Comparison of ENCODE assay signal across 21 cellular contexts in the genomic region with DNA sequence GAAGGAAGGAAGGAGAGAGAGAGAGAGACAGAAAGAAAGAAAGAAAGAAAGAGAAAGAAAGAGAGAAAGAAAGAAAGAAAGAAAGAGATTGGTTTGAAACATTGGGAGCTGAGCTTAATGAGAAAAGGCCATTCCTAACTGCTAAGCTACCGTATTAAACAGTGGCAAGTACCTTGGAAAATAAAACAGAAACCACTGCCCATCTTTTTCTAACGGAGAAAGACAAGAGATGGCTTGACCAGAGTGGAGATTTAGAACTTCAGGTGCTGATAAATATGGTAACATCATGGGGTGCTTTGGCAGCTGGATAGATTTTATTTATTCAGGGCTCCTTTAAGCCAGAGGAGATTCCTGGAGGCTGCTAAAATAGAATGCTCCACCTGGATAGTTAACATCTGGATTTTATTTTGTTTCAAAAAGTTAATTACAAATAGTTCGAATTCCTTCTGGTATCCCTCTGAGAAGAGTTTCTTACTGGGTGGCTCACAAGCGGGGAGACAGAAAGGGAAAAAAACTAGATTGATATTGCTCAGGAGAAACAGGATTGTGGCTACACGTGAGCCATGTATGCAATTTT. TPM values are rescaled to one million over a fixed set of nuclear protein-coding genes. Genes with fewer than 3 reads are reported as not detected.
DNase-seq lines count a peak whose midpoint lies in the region; FAIRE-seq and TF ChIP-seq lines count a peak whose summit lies in the region.
"Had no signal": no experiment of that assay in that cellular context is flagged by ENCODE, and none has a peak within 500 bp of the region (broad histone marks: within the 10 kb centered on the region; RNA-seq: fewer than 3 reads in every experiment).

No MANE protein-coding gene starts in this region.

- H2BK15ac ChIP-seq in H1 (ENCODE audit: low read length) = no peak overlapping the region

- H3K9ac ChIP-seq in H1 (replicated peaks in 1 of 4; ENCODE audit: extremely low read depth in 1 of 4, low read depth in 3 of 4, low read length in 3 of 4) (no peak overlapping the region), subcutaneous abdominal adipose tissue (ENCODE audit: low read length in 5 of 5) (peak overlapping the region in 1 of 5 donors; percentile 7), SK-N-SH (no peak overlapping the region), kidney (ENCODE audit: low read length in 2 of 2) (no peak overlapping the region)
- H3K9ac ChIP-seq: BLaER1 had no signal

- no peak for TF ChIP-seq POLR2A in H1 (IDR thresholded peaks at IDR 0.05; ENCODE audit: control extremely low read depth in 1 of 2, low read depth in 2 of 2, low read length in 2 of 2)

- no peaks in the 10 kb centered on the region for H3K23me2 ChIP-seq in H1 (ENCODE audit: low read depth, low read length)

- TF ChIP-seq CTCF in AG10803 (conservative IDR thresholded peaks at IDR 0.05; ENCODE audit: low read length) = no peak
- TF ChIP-seq CTCF in HFFc6 (IDR thresholded peaks at IDR 0.05) = no peak
- no peak for TF ChIP-seq CTCF in H1 (IDR thresholded peaks at IDR 0.05; ENCODE audit: control extremely low read depth in 1 of 3, insufficient read depth in 1 of 3, low read depth in 1 of 3, low read length in 3 of 3)
- TF ChIP-seq CTCF in SK-N-SH (IDR thresholded peaks at IDR 0.05) = no peak
- TF ChIP-seq CTCF in kidney (IDR thresholded peaks at IDR 0.05; ENCODE audit: borderline replicate concordance, extremely low read depth, insufficient read depth) = no peak

- intact Hi-C loops in kidney (cut with DNase I) = no loop called here

- no peaks in the 10 kb centered on the region for H3F3A ChIP-seq in SK-N-SH (replicated peaks; ENCODE audit: insufficient read depth)

- H4K8ac ChIP-seq in H1 (ENCODE audit: extremely low read depth, insufficient read depth, low read length) = no peak overlapping the region

- H3K4me2 ChIP-seq in H1 (ENCODE audit: insufficient read depth in 1 of 2, low read depth in 2 of 2, low read length in 2 of 2) = no peak overlapping the region
- H3K4me2 ChIP-seq in SK-N-SH = no peak overlapping the region
- H3K4me2 ChIP-seq: A549, BLaER1 had no signal

- peaks cover 68% of the 10 kb centered on the region for H3K4me1 Mint-ChIP-seq in HFFc6 (ENCODE audit: low read depth)

- H4K20me1 ChIP-seq in H1 (replicated peaks in 1 of 2; ENCODE audit: control insufficient read depth in 1 of 2, insufficient read depth in 2 of 2, low read length in 2 of 2) = peaks cover 1 to 8% of the 10 kb centered on the region in 2 experiments
- H4K20me1 ChIP-seq in SK-N-SH (ENCODE audit: insufficient read depth) = no peaks in the 10 kb centered on the region
- H4K20me1 ChIP-seq: BLaER1 had no signal

- H3K27me3 Mint-ChIP-seq in HFFc6 (ENCODE audit: insufficient read depth) = peaks cover 6% of the 10 kb centered on the region

- H3K27me3 ChIP-seq in H1 (replicated peaks in 1 of 4; ENCODE audit: control insufficient read depth in 3 of 4, extremely low read depth in 1 of 4, insufficient read depth in 3 of 4, low read length in 3 of 4) (no peaks in the 10 kb centered on the region; a peak in 1 of 7 replicates), subcutaneous abdominal adipose tissue (ENCODE audit: control insufficient read depth in 5 of 5, insufficient read depth in 4 of 5, low read length in 5 of 5) (no peaks in the 10 kb centered on the region), SK-N-SH (ENCODE audit: insufficient read depth) (no peaks in the 10 kb centered on the region)
- H3K27me3 ChIP-seq: BLaER1, Peyer's patch had no signal

- 0 out of 2 replicates have a peak overlapping the region, but pooled peaks have one; percentile 23 for H3K4me3 Mint-ChIP-seq in HFFc6
- H3K4me3 Mint-ChIP-seq: CD4-positive, alpha-beta T cell had no signal

- no peak overlapping the region for H4K5ac ChIP-seq in H1 (ENCODE audit: insufficient read length, low read depth, low read length)

- peaks cover 22% of the 10 kb centered on the region for H3K36me3 Mint-ChIP-seq in HFFc6 (ENCODE audit: low read depth)

- no peak overlapping the region for H3K56ac ChIP-seq in H1 (replicated peaks; ENCODE audit: insufficient read length, low read depth, low read length)

- WGBS in H1 (ENCODE audit: extremely low coverage in 1 of 2, insufficient coverage in 1 of 2, insufficient read length in 1 of 2, insufficient replicate concordance in 2 of 2, low coverage in 1 of 2, low lambda C conversion rate in 2 of 2, missing lambda C conversion rate in 1 of 2), 2 experiments = 81% methylated on average over 5 of the region's 5 CpGs; no CpG with 5 or more reads in 1 of the 2 experiments
- WGBS in SK-N-SH (ENCODE audit: low lambda C conversion rate) = 64% methylated on average over 5 of the region's 5 CpGs

- no peak overlapping the region for H3K14ac ChIP-seq in H1 (ENCODE audit: insufficient read length)

- H4K91ac ChIP-seq in H1 (replicated peaks; ENCODE audit: insufficient read length, low read length) = no peak overlapping the region

- peak overlapping the region; percentile 73; the same call in 1 of the 2 replicates for H3K27ac Mint-ChIP-seq in HFFc6
- H3K27ac Mint-ChIP-seq: CD4-positive, alpha-beta T cell had no signal

- no peak overlapping the region for H3K27ac ChIP-seq in H1 (ENCODE audit: low read depth, low read length)
- H3K27ac ChIP-seq in subcutaneous abdominal adipose tissue (ENCODE audit: low read depth, low read length) = peak overlapping the region; percentile 66
- no peak overlapping the region for H3K27ac ChIP-seq in SK-N-SH (ENCODE audit: low read depth in 2 of 2, low read length in 1 of 2)
- H3K27ac ChIP-seq in kidney (ENCODE audit: low read depth in 2 of 2, low read length in 2 of 2) = no peak overlapping the region
- H3K27ac ChIP-seq: A549, BLaER1, Peyer's patch had no signal

- H3K4me1 ChIP-seq in H1 (replicated peaks in 1 of 4; ENCODE audit: control insufficient read depth in 3 of 4, insufficient read depth in 4 of 4, low read length in 3 of 4) (peaks cover 0 to 5% (median 3%) of the 10 kb centered on the region in 4 experiments; a peak in 6 of 7 replicates), subcutaneous abdominal adipose tissue (ENCODE audit: control insufficient read depth in 5 of 5, insufficient read depth in 5 of 5, low read length in 5 of 5) (peaks cover 9 to 92% (median 83%) of the 10 kb centered on the region in 5 donors), SK-N-SH (ENCODE audit: control insufficient read depth in 1 of 2, insufficient read depth in 2 of 2, low read depth in 1 of 2, low read length in 1 of 2) (no peaks in the 10 kb centered on the region; a peak in 1 of 4 replicates), kidney (ENCODE audit: control insufficient read depth in 1 of 2, insufficient read depth in 1 of 2, low read depth in 1 of 2, low read length in 2 of 2) (peaks cover 38 to 39% of the 10 kb centered on the region in 2 donors)
- H3K4me1 ChIP-seq: A549, Peyer's patch had no signal

- H3K23ac ChIP-seq in H1 (ENCODE audit: insufficient read length) = no peak overlapping the region

- H3K4me3 ChIP-seq in AG10803 (ENCODE audit: low read length) (peak overlapping the region; percentile 7; the same call in 1 of the 2 replicates), H1 (ENCODE audit: extremely low read depth in 1 of 4, insufficient read depth in 2 of 4, low read depth in 3 of 4, low read length in 4 of 4) (no peak overlapping the region), subcutaneous abdominal adipose tissue (ENCODE audit: low read depth in 1 of 5, low read length in 5 of 5) (no peak overlapping the region), SK-N-SH (ENCODE audit: low read depth in 2 of 2, low read length in 1 of 2) (no peak overlapping the region), kidney (ENCODE audit: low read length in 2 of 2) (no peak overlapping the region)
- H3K4me3 ChIP-seq: A549, BLaER1, Peyer's patch had no signal

- H2AK5ac ChIP-seq in H1 (ENCODE audit: low read depth, low read length) = no peak overlapping the region

- POLR2A ChIA-PET in H1 (lab: Charles Lee; ENCODE audit: partially characterized antibody) = interaction anchor here (5.2 kb wide), 1 partner anchor 13 kb away, joined by 30 read pairs; a partner anchor contains a TSS
- POLR2A ChIA-PET in SK-N-SH (lab: Yijun Ruan, JAX) = no interaction called here

- no peaks in the 10 kb centered on the region for H3K9me2 ChIP-seq in SK-N-SH

- peak; percentile 24 for FAIRE-seq in H1 (lab: Jason Lieb, UNC)
- FAIRE-seq in kidney (lab: Jason Lieb, UNC) = no peak
- FAIRE-seq: A549 had no signal

- H2BK20ac ChIP-seq in H1 (ENCODE audit: low read length) = no peak overlapping the region

- no peak overlapping the region for H3K4ac ChIP-seq in H1 (replicated peaks; ENCODE audit: insufficient read length, low read depth, low read length)

- H3K9me3 Mint-ChIP-seq in HFFc6 = no peaks in the 10 kb centered on the region
- H3K9me3 Mint-ChIP-seq: CD4-positive, alpha-beta T cell had no signal

- H3K36me3 ChIP-seq in H1 (ENCODE audit: control insufficient read depth in 2 of 4, insufficient read depth in 4 of 4, low read length in 3 of 4) (0 out of 8 replicates have a peak, but pooled peaks cover 0 to 3% (median 0%) of the 10 kb centered on the region in 4 experiments), subcutaneous abdominal adipose tissue (ENCODE audit: control insufficient read depth in 5 of 5, insufficient read depth in 5 of 5, low read length in 5 of 5) (peaks cover 0 to 45% (median 15%) of the 10 kb centered on the region in 5 donors), SK-N-SH (replicated peaks in 1 of 2; ENCODE audit: control insufficient read depth in 1 of 2, insufficient read depth in 2 of 2, low read length in 1 of 2) (no peaks in the 10 kb centered on the region), kidney (ENCODE audit: control insufficient read depth in 1 of 2, insufficient read depth in 2 of 2, low read length in 2 of 2) (no peaks in the 10 kb centered on the region)
- H3K36me3 ChIP-seq: BLaER1, Peyer's patch had no signal

- H3K18ac ChIP-seq in H1 (ENCODE audit: extremely low read depth, low read length) = no peak overlapping the region

- no peak overlapping the region for H2BK12ac ChIP-seq in H1 (ENCODE audit: low read depth, low read length)

- TF ChIP-seq RAD21 in H1 (IDR thresholded peaks at IDR 0.05 in 1 of 2, conservative IDR thresholded peaks at IDR 0.05 in 1 of 2; ENCODE audit: low read depth in 2 of 2, low read length in 2 of 2) = no peak
- TF ChIP-seq RAD21 in SK-N-SH (IDR thresholded peaks at IDR 0.05; ENCODE audit: low read length) = no peak

- H2AFZ ChIP-seq in H1 (ENCODE audit: low read length) = no peak overlapping the region
- H2AFZ ChIP-seq in SK-N-SH (ENCODE audit: low read depth) = no peak overlapping the region

- H3K9me3 ChIP-seq in H1 (ENCODE audit: insufficient read depth in 2 of 2, low read depth in 1 of 2, low read length in 1 of 2) = no peaks in the 10 kb centered on the region
- H3K9me3 ChIP-seq in subcutaneous abdominal adipose tissue (ENCODE audit: control insufficient read depth in 5 of 5, low read length in 5 of 5) = no peaks in the 10 kb centered on the region
- no peaks in the 10 kb centered on the region for H3K9me3 ChIP-seq in SK-N-SH
- no peaks in the 10 kb centered on the region for H3K9me3 ChIP-seq in kidney (ENCODE audit: control insufficient read depth in 1 of 2, low read length in 2 of 2)
- H3K9me3 ChIP-seq: A549, BLaER1, Peyer's patch had no signal

- no peak for TF ChIP-seq EP300 in H1 (IDR thresholded peaks at IDR 0.05; ENCODE audit: borderline replicate concordance in 1 of 2, low read depth in 2 of 2, low read length in 2 of 2)
- TF ChIP-seq EP300 in SK-N-SH (IDR thresholded peaks at IDR 0.05; ENCODE audit: borderline replicate concordance in 1 of 2, low read depth in 1 of 2, low read length in 1 of 2) = no peak

- peak; percentile 77 for DNase-seq in AG10803 (ENCODE audit: low read depth)
- no peak for DNase-seq in HFFc6
- DNase-seq in H1 (ENCODE audit: low read depth in 1 of 2, low spot score in 2 of 2) = no peak
- no peak for DNase-seq in SK-N-SH
- no peak for DNase-seq in kidney
- no peak for DNase-seq in stimulated activated CD4-positive, alpha-beta T cell treated with anti-CD3 and anti-CD28 coated beads, Interleukin-1b, Interleukin-23, amount 100 ng/mL, for 48 hours
- DNase-seq: CD4-positive, alpha-beta T cell; COR-L47; DMS 273 treated with DMSO at 0.1 percent for 48 hours; DMS79 treated with DMSO at 0.1 percent for 48 hours; GOT3; Kasumi-1; NCI-H1694; NCI-H2081 treated with DMSO at 0.1 percent for 48 hours; NCI-H2171 treated with DMSO at 0.1 percent for 48 hours; NCI-H524 treated with DMSO at 0.1 percent for 48 hours; NCI-H82; Peyer's patch had no signal

- H2BK120ac ChIP-seq in H1 (replicated peaks; ENCODE audit: low read depth, low read length) = no peak overlapping the region

- H2BK5ac ChIP-seq in H1 (ENCODE audit: low read depth, low read length) = no peak overlapping the region

- CTCF ChIA-PET in H1 (lab: Charles Lee; ENCODE audit: partially characterized antibody) (interaction anchor here (0.6 to 11.3 kb wide), 7 partner anchors 9 to 285 kb away, joined by 3 to 96 read pairs (median 5); a partner anchor contains a TSS), SK-N-SH (lab: Yijun Ruan, JAX) (interaction anchor here (3.0 kb wide), 1 partner anchor 12 kb away, joined by 7 read pairs; no protein-coding TSS in a partner anchor)

- no peaks in the 10 kb centered on the region for H3K79me1 ChIP-seq in H1 (ENCODE audit: low read depth, low read length)

- no peaks in the 10 kb centered on the region for H3K79me2 ChIP-seq in H1 (ENCODE audit: control insufficient read depth in 1 of 2, insufficient read depth in 2 of 2, low read length in 2 of 2)
- H3K79me2 ChIP-seq in SK-N-SH (ENCODE audit: insufficient read depth) = peaks cover 2% of the 10 kb centered on the region; the same call in 1 of the 2 replicates

RNA-seq across cellular contexts. Expression of a gene that starts 12.9 kb away (rescaled TPM):
- total RNA-seq in HFFc6 (2021; fragmentation: NEBNext Ultra II Directional; extraction: Animal tissue kit (Norgen Biotek cat#: 25700)) = 100 to 1,000 TPM; 303 to 525 (median 354) TPM
- total RNA-seq in H1 (2021; fragmentation: NEBNext Ultra II Directional; extraction: Animal tissue kit (Norgen Biotek cat#: 25700)) = 4.7 and 4.8 TPM in 2 replicates
- polyA plus RNA-seq in H1 (2011; rRNA removed) (1.1 and 1.3 TPM in 2 replicates), SK-N-SH (2012; rRNA removed) (23.1 and 26.1 TPM in 2 replicates), kidney (ENCODE audit: insufficient read depth, low read depth, low replicate concordance) (198 TPM)
- polyA plus RNA-seq in H1 (2011; cell fraction: cytosol; rRNA removed) = 1.1 TPM
- polyA plus RNA-seq in H1 (2011; cell fraction: nucleus; rRNA removed) = 0.94 TPM
- polyA plus RNA-seq in H1 (2012, experiment 1 of 2) = 1.5 to 1.9 TPM (median 1.6 TPM) in 4 replicates
- 1.4 TPM for polyA plus RNA-seq in H1 (2012, experiment 2 of 2)
- 4.1 TPM for polyA plus RNA-seq in H1 (2013, experiment 1 of 2)
- polyA plus RNA-seq in H1 (2013, experiment 2 of 2) = 5.0 TPM
- 2.1 and 2.2 TPM in 2 replicates for polyA minus RNA-seq in H1 (2011; rRNA and poly(A)+ RNA removed)
- polyA minus RNA-seq in H1 (2011; cell fraction: cytosol; rRNA and poly(A)+ RNA removed) = 1.3 TPM
- 1.4 TPM for polyA minus RNA-seq in H1 (2011; cell fraction: nucleus; rRNA and poly(A)+ RNA removed)
- 18.3 and 23.3 TPM in 2 replicates for polyA plus RNA-seq in SK-N-SH (2012; cell fraction: cytosol; rRNA removed)
- 19.2 and 25.7 TPM in 2 replicates for polyA plus RNA-seq in SK-N-SH (2012; cell fraction: nucleus; rRNA removed)
- total RNA-seq in kidney = 818 TPM

Comparison
In these comparisons a context has a peak if more than half of its experiments do, and no peak if none do; other contexts are left out.
1. RNA of a gene that starts 12.9 kb away (total RNA-seq): 818 TPM in kidney (single experiment) and 303 to 525 TPM in HFFc6; 4.7 to 4.8 TPM in H1; every median in the first group is over 10 times any median in the second.